ENCODE assay signal across 9 cellular contexts in the genomic region with DNA sequence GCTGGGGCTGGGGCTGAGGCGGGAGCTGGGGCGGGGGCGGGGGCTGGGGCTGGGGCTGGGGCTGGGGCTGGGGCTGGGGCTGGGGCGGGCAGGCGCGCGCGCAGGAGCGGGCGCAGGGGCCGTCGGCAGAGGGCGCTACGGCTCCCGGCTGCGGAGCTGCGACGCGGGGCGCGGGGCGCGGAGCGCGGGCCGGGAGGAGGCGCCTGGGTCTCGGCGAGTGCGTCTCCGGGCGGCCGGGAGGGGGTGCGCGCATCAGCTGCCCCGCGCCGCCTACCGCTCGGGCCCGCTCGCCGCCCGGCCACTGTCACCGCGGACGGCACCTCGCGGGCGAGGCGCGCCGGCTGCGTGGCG. TPM values are rescaled to one million over a fixed set of nuclear protein-coding genes. Genes with fewer than 3 reads are reported as not detected.
A peak's percentile ranks its signal among the peaks of the same experiment; 100 is the strongest.
DNase-seq lines count a peak whose midpoint lies in the region; ATAC-seq and TF ChIP-seq lines count a peak whose summit lies in the region.
"Had no signal": no experiment of that assay in that cellular context is flagged by ENCODE, and none has a peak within 500 bp of the region (broad histone marks: within the 10 kb centered on the region; RNA-seq: fewer than 3 reads in every experiment).

No MANE protein-coding gene starts in this region.

- CTCF ChIA-PET in activated CD4-positive, alpha-beta memory T cell treated with anti-CD3 and anti-CD28 coated beads, Interleukin-2, amount 10 ng/mL, durations not matched to agents 7 days and 5 days (lab: Charles Lee) = interaction anchor here (0.5 to 1.4 kb wide), 3 partner anchors 10 to 759 kb away, joined by 3 read pairs; no protein-coding TSS in a partner anchor

- DNase-seq in Ammon's horn (ENCODE audit: low spot score) (peak; percentile 39), NCI-H128 (lab: John Stamatoyannopoulos, UW; ENCODE audit: unreplicated experiment) (peak; percentile 6), epithelial cell of esophagus (ENCODE audit: low read depth) (peak; percentile 59), myocyte (ENCODE audit: low read depth) (peak; percentile 24), upper lobe of right lung (peak; percentile 77), tibial nerve (ENCODE audit: low spot score in 2 of 2) (no peak)
- DNase-seq in activated CD4-positive, alpha-beta memory T cell treated with anti-CD3 and anti-CD28 coated beads, Interleukin-2, amount 10 ng/mL, durations not matched to agents 7 days and 5 days = peak; percentile 53

- POLR2A ChIA-PET in activated CD4-positive, alpha-beta memory T cell treated with anti-CD3 and anti-CD28 coated beads, Interleukin-2, amount 10 ng/mL, durations not matched to agents 7 days and 5 days (lab: Charles Lee) = no interaction called here

- H3K27me3 ChIP-seq in upper lobe of right lung = peaks cover 62% of the 10 kb centered on the region
- peaks cover 0 to 50% of the 10 kb centered on the region in 2 donors for H3K27me3 ChIP-seq in tibial nerve

- no peak for TF ChIP-seq POLR2A in tibial nerve (IDR thresholded peaks at IDR 0.05)

- 1% methylated on average over 33 of the region's 55 CpGs; no CpG with 5 or more reads in 1 of the 2 donors for WGBS in tibial nerve, 2 donors

- no peak for TF ChIP-seq EP300 in tibial nerve (IDR thresholded peaks at IDR 0.05)

- no peaks in the 10 kb centered on the region for H3K9me3 ChIP-seq in upper lobe of right lung
- peaks cover 0 to 11% (median 0%) of the 10 kb centered on the region in 4 donors for H3K9me3 ChIP-seq in tibial nerve

- peaks cover 3% of the 10 kb centered on the region for H3K4me1 Mint-ChIP-seq in activated CD4-positive, alpha-beta memory T cell treated with anti-CD3 and anti-CD28 coated beads, Interleukin-2, amount 10 ng/mL, durations not matched to agents 7 days and 5 days

- H3K36me3 Mint-ChIP-seq in activated CD4-positive, alpha-beta memory T cell treated with anti-CD3 and anti-CD28 coated beads, Interleukin-2, amount 10 ng/mL, durations not matched to agents 7 days and 5 days (ENCODE audit: low read depth) = no peaks in the 10 kb centered on the region

- peak; percentile 62 for ATAC-seq in GM19468 (IDR thresholded peaks at IDR 0.05; ENCODE audit: extremely low read depth, unreplicated experiment)
- ATAC-seq in upper lobe of right lung = peak; percentile 89

- H3K36me3 ChIP-seq in upper lobe of right lung (no peaks in the 10 kb centered on the region), tibial nerve (no peaks in the 10 kb centered on the region)

- H3K27me3 Mint-ChIP-seq in activated CD4-positive, alpha-beta memory T cell treated with anti-CD3 and anti-CD28 coated beads, Interleukin-2, amount 10 ng/mL, durations not matched to agents 7 days and 5 days = peaks cover 47% of the 10 kb centered on the region

- H3K9me3 Mint-ChIP-seq in activated CD4-positive, alpha-beta memory T cell treated with anti-CD3 and anti-CD28 coated beads, Interleukin-2, amount 10 ng/mL, durations not matched to agents 7 days and 5 days = peaks cover 9% of the 10 kb centered on the region

- H3K4me1 ChIP-seq in upper lobe of right lung (peaks cover 7% of the 10 kb centered on the region), tibial nerve (peaks cover 0 to 12% (median 3%) of the 10 kb centered on the region in 4 donors)

- no peak overlapping the region for H3K27ac Mint-ChIP-seq in activated CD4-positive, alpha-beta memory T cell treated with anti-CD3 and anti-CD28 coated beads, Interleukin-2, amount 10 ng/mL, durations not matched to agents 7 days and 5 days

- H3K4me3 ChIP-seq in epithelial cell of esophagus (ENCODE audit: low read length) = no peak overlapping the region
- no peak overlapping the region for H3K4me3 ChIP-seq in upper lobe of right lung
- H3K4me3 ChIP-seq in tibial nerve = peak overlapping the region in 1 of 4 donors; percentile 38

- intact Hi-C loops in upper lobe of right lung (cut with DNase I) = no loop called here

- TF ChIP-seq CTCF in epithelial cell of esophagus (IDR thresholded peaks at IDR 0.05; ENCODE audit: insufficient read depth, low read depth, low read length, missing control alignments) (no peak), upper lobe of right lung (IDR thresholded peaks at IDR 0.05) (no peak), tibial nerve (IDR thresholded peaks at IDR 0.05) (peak in 2 of 5 experiments; percentile 11 to 43)

- no peak overlapping the region for H3K27ac ChIP-seq in upper lobe of right lung
- no peak overlapping the region for H3K27ac ChIP-seq in tibial nerve
- H3K27ac ChIP-seq: epithelial cell of prostate had no signal

- H3K4me3 Mint-ChIP-seq in activated CD4-positive, alpha-beta memory T cell treated with anti-CD3 and anti-CD28 coated beads, Interleukin-2, amount 10 ng/mL, durations not matched to agents 7 days and 5 days = no peak overlapping the region

RNA-seq across cellular contexts. Expression of a gene that starts 0.4 kb away (rescaled TPM):
- not detected for total RNA-seq in activated CD4-positive, alpha-beta memory T cell treated with anti-CD3 and anti-CD28 coated beads, Interleukin-2, amount 10 ng/mL, durations not matched to agents 7 days and 5 days
- 0.05 and 0.08 TPM in 2 replicates for total RNA-seq in myocyte
- 0.15 TPM for polyA plus RNA-seq in myocyte (2012)
- 0.41 TPM for total RNA-seq in upper lobe of right lung
- under 1 TPM in 1 of 4 donors, not detected in 3; 0.20 TPM for total RNA-seq in tibial nerve

Comparison
In these comparisons a context has a peak if more than half of its experiments do, and no peak if none do; other contexts are left out.
1. DNase-seq: peak in Ammon's horn (single experiment), NCI-H128 (single experiment), activated CD4-positive, alpha-beta memory T cell treated with anti-CD3 and anti-CD28 coated beads, Interleukin-2, amount 10 ng/mL, durations not matched to agents 7 days and 5 days (single experiment), epithelial cell of esophagus (single experiment), myocyte (single experiment) and upper lobe of right lung (single experiment); none in tibial nerve (0 of 2).